ENCODE assay signal across 8 cellular contexts in the genomic region with DNA sequence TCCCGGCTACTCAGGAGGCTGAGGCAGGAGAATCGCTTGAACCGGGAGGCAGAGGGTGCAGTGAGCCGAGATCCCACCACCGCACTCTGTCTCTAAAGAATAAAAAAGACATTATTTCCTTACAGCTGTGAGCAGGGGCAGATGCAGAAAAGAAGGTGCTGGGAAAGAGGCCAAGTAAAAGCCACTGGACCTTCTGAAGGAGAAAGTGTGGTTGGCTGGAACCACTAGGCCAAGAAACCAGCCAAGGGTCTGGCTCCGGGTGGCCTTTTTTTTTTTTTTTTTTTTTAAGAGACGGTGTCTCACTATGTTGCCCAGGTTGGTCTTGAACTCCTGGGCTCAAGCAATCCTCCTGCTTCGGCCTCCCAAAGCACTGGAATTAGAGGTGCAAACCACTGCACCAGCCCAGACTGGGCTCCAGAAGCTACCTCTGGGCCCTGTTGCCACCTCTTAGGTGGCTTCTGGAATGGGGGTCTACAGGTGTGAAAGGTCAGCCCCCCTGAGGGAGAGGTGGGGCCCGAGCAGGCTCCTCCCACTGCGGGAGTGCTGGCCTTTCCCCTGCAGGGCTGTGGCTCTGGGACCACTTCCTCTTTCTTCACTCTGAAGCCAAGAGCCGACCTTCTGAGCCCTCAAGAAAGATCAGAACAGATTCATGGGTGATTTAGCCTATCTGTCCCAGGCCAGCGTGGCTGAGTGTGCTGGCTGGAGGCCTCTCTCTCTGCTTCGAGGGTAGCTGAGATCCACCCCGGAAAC. TPM values are rescaled to one million over a fixed set of nuclear protein-coding genes. Genes with fewer than 3 reads are reported as not detected.
DNase-seq lines count a peak whose midpoint lies in the region; ATAC-seq, FAIRE-seq and TF ChIP-seq lines count a peak whose summit lies in the region.

A gene with protein sequence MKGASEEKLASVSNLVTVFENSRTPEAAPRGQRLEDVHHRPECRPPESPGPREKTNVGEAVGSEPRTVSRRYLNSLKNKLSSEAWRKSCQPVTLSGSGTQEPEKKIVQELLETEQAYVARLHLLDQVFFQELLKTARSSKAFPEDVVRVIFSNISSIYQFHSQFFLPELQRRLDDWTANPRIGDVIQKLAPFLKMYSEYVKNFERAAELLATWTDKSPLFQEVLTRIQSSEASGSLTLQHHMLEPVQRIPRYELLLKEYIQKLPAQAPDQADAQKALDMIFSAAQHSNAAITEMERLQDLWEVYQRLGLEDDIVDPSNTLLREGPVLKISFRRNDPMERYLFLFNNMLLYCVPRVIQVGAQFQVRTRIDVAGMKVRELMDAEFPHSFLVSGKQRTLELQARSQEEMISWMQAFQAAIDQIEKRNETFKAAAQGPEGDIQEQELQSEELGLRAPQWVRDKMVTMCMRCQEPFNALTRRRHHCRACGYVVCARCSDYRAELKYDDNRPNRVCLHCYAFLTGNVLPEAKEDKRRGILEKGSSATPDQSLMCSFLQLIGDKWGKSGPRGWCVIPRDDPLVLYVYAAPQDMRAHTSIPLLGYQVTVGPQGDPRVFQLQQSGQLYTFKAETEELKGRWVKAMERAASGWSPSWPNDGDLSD (plus strand): TSS at position 595 of the 750 bp plus-strand sequence. CDS start 163 bp downstream, outside the sequence.

- intact Hi-C loops in GM12878 (cut with micrococcal nuclease; ENCODE audit: unreplicated experiment) (no loop called here), prostate gland (cut with DNase I) (no loop called here)

- H3K27me3 ChIP-seq in CD8-positive, alpha-beta memory T cell (ENCODE audit: insufficient read depth, low read length, poor library complexity, severe bottlenecking), result no peaks in the 10 kb centered on the region
- H3K27me3 ChIP-seq in GM12878 (replicated peaks in 1 of 2; ENCODE audit: control insufficient read depth in 2 of 2, insufficient read depth in 2 of 2, low read length in 1 of 2) (no peaks in the 10 kb centered on the region), prostate gland (replicated peaks; ENCODE audit: insufficient read depth) (no peaks in the 10 kb centered on the region)

- no peak within 1 kb of the TSS for H3K27ac ChIP-seq in CD8-positive, alpha-beta memory T cell (ENCODE audit: low read depth, low read length)
- H3K27ac ChIP-seq in GM12878 (ENCODE audit: control insufficient read depth, insufficient read depth) (peak within 1 kb of the TSS; percentile 88), prostate gland (peak within 1 kb of the TSS; percentile 39 to 53)

- peak within 1 kb of the TSS; percentile 64 for H2AFZ ChIP-seq in GM12878 (ENCODE audit: control insufficient read depth, low read depth, low read length)

- POLR2A ChIA-PET in CD8-positive, alpha-beta memory T cell (lab: Charles Lee), result interaction anchor here (0.8 to 1.1 kb wide), 2 partner anchors 19 to 166 kb away, joined by 3 to 4 read pairs; a partner anchor contains a TSS
- POLR2A ChIA-PET in GM12878 (lab: Charles Lee), result interaction anchor here (0.6 to 6.0 kb wide), 7 partner anchors 13 to 700 kb away, joined by 3 to 74 read pairs (median 6); a partner anchor contains a TSS

- H4K20me1 ChIP-seq in GM12878 (ENCODE audit: control insufficient read depth, insufficient read depth), result no peaks in the 10 kb centered on the region

- no peaks in the 10 kb centered on the region for H3K36me3 Mint-ChIP-seq in CD8-positive, alpha-beta memory T cell

- no peak within 1 kb of the TSS for H3K4me3 ChIP-seq in CD8-positive, alpha-beta memory T cell (ENCODE audit: low read length)
- H3K4me3 ChIP-seq in GM12878 (peak within 1 kb of the TSS; percentile 81), prostate gland (peak within 1 kb of the TSS; percentile 6)

- H3K9ac ChIP-seq in GM12878 (ENCODE audit: control insufficient read depth, insufficient read depth, low read length), result peak within 1 kb of the TSS; percentile 91

- H3K9me3 ChIP-seq in CD8-positive, alpha-beta memory T cell (ENCODE audit: low read length), result no peaks in the 10 kb centered on the region
- H3K9me3 ChIP-seq in GM12878 (replicated peaks; ENCODE audit: control insufficient read depth, insufficient read depth, low read length) (no peaks in the 10 kb centered on the region), prostate gland (no peaks in the 10 kb centered on the region)

- TF ChIP-seq RAD21 in GM12878 (IDR thresholded peaks at IDR 0.05; ENCODE audit: insufficient read depth, low read depth, low read length), result no peak

- H3K9me3 Mint-ChIP-seq in CD8-positive, alpha-beta memory T cell, result no peaks in the 10 kb centered on the region

- H3K4me1 Mint-ChIP-seq in CD8-positive, alpha-beta memory T cell, result peaks cover 9 to 29% (median 14%) of the 10 kb centered on the region in 3 donors

- H3K4me2 ChIP-seq in GM12878 (ENCODE audit: control insufficient read depth, insufficient read depth), result peak within 1 kb of the TSS; percentile 95

- SMC1A ChIA-PET in GM12878 (lab: Charles Lee; ENCODE audit: uncharacterized antibody, unreplicated experiment), result interaction anchor here (1.0 to 4.8 kb wide), 8 partner anchors 11 to 239 kb away, joined by 3 to 58 read pairs (median 6); a partner anchor contains a TSS

- ATAC-seq in GM19351 (IDR thresholded peaks at IDR 0.05; ENCODE audit: unreplicated experiment) (peak; percentile 79), HG03378 (IDR thresholded peaks at IDR 0.05; ENCODE audit: unreplicated experiment) (peak; percentile 52), GM12878 (peak; percentile 87), GM19328 (IDR thresholded peaks at IDR 0.05; ENCODE audit: unreplicated experiment) (no peak)

- RAD21 ChIA-PET in GM12878 (lab: Charles Lee; ENCODE audit: unreplicated experiment), result interaction anchor here (0.7 to 5.1 kb wide), 12 partner anchors 12 to 250 kb away, joined by 3 to 78 read pairs (median 8); a partner anchor contains a TSS

- CTCF ChIA-PET in CD8-positive, alpha-beta memory T cell (lab: Charles Lee), result interaction anchor here (1.1 to 3.3 kb wide), 5 partner anchors 13 to 205 kb away, joined by 3 to 21 read pairs (median 6); no protein-coding TSS in a partner anchor
- CTCF ChIA-PET in GM12878 (lab: Yijun Ruan, JAX), result interaction anchor here (1.0 to 7.6 kb wide), 14 partner anchors 14 to 205 kb away, joined by 3 to 109 read pairs (median 6); a partner anchor contains a TSS

- no peaks in the 10 kb centered on the region for H3K27me3 Mint-ChIP-seq in CD8-positive, alpha-beta memory T cell

- H3K27ac Mint-ChIP-seq in CD8-positive, alpha-beta memory T cell, result peak within 1 kb of the TSS in 7 of 8 donors; percentile 58 to 96 (median 79)

- TF ChIP-seq EP300 in GM12878 (IDR thresholded peaks at IDR 0.05; ENCODE audit: borderline replicate concordance in 1 of 2, control insufficient read depth in 1 of 2, low read depth in 2 of 2, low read length in 2 of 2), result peak; percentile 23 to 50; a peak in 1 of 4 replicates

- FAIRE-seq in GM12878 (lab: Jason Lieb, UNC), result peak; percentile 75

- no TSS peak for BruUV-seq in GM12878 (replicated peaks; lab: Mats Ljungman, UMichigan)

- 0% methylated on average over 13 of the region's 14 CpGs for WGBS in GM12878 (ENCODE audit: insufficient coverage, insufficient replicate concordance, low lambda C conversion rate, missing lambda C conversion rate)
- 76% methylated on average over 14 of the region's 14 CpGs for WGBS in prostate gland

- no peak for DNase-seq in CD8-positive, alpha-beta memory T cell
- DNase-seq in GM12878 (ENCODE audit: low read depth, low spot score), result no peak
- DNase-seq in prostate gland (ENCODE audit: low spot score), result no peak
- DNase-seq in activated CD4-positive, alpha-beta T cell treated with anti-CD3 and anti-CD28 coated beads, Interleukin-2, amount 50 U/mL, for 4 hours, result no peak
- no peak for DNase-seq in NCI-H446 treated with DMSO at 0.1 percent for 48 hours (lab: John Stamatoyannopoulos, UW)

- peaks cover 16% of the 10 kb centered on the region for H3K4me1 ChIP-seq in CD8-positive, alpha-beta memory T cell (ENCODE audit: insufficient read depth, low read length)
- H3K4me1 ChIP-seq in GM12878 (ENCODE audit: control insufficient read depth, insufficient read depth, low read length) (peaks cover 38% of the 10 kb centered on the region), prostate gland (replicated peaks) (no peaks in the 10 kb centered on the region)

- H3K79me2 ChIP-seq in GM12878 (ENCODE audit: control insufficient read depth, insufficient read depth, low read length), result peaks cover 40% of the 10 kb centered on the region

- peak within 1 kb of the TSS in 6 of 7 donors; percentile 53 to 80 (median 74) for H3K4me3 Mint-ChIP-seq in CD8-positive, alpha-beta memory T cell

- TF ChIP-seq POLR2A in GM12878 (IDR thresholded peaks at IDR 0.05; ENCODE audit: low read depth, low read length) (peak; percentile 75), prostate gland (IDR thresholded peaks at IDR 0.05) (no peak)

- in situ Hi-C loops in GM12878 (cut with MboI), result no loop called here

- no peak for TF ChIP-seq CTCF in GM12878 (IDR thresholded peaks at IDR 0.05 in 2 of 3, conservative IDR thresholded peaks at IDR 0.05 in 1 of 3; ENCODE audit: control insufficient read depth in 2 of 3, extremely low read depth in 1 of 3, insufficient read depth in 1 of 3, low read depth in 3 of 3, low read length in 3 of 3)
- TF ChIP-seq CTCF in prostate gland (IDR thresholded peaks at IDR 0.05), result no peak

- H3K36me3 ChIP-seq in CD8-positive, alpha-beta memory T cell (ENCODE audit: insufficient read depth, low read length), result no peaks in the 10 kb centered on the region
- H3K36me3 ChIP-seq in GM12878 (ENCODE audit: control insufficient read depth in 2 of 2, insufficient read depth in 2 of 2, low read length in 1 of 2) (peaks cover 0 to 12% of the 10 kb centered on the region in 2 experiments; a peak in 2 of 4 replicates), prostate gland (no peaks in the 10 kb centered on the region)

RNA-seq across cellular contexts. Expression of the gene that starts here (rescaled TPM):
- 1 to 10 TPM; 1.2 to 1.3 TPM for total RNA-seq in CD8-positive, alpha-beta memory T cell
- polyA plus RNA-seq in CD8-positive, alpha-beta memory T cell, result 0.53 TPM
- total RNA-seq in GM12878 (2013; cell fraction: nucleolus; rRNA removed), result 239 and 253 TPM in 2 replicates
- total RNA-seq in GM12878 (2014; rRNA removed) (52.9 and 55.5 TPM in 2 replicates), GM12878 (2014; rRNA removed; fragmentation: Illumina TruSeq; extraction: Trizol) (35.4 and 36.0 TPM in 2 replicates), GM12878 (2021) (63.6 and 70.4 TPM in 2 replicates), prostate gland (10 to 100 TPM in 1 of 2 donors, 1 to 10 TPM in 1; 3.4 to 17.9 TPM)
- polyA plus RNA-seq in GM12878 (2011; ENCODE audit: low read depth), result 5.6 TPM
- polyA plus RNA-seq in GM12878 (2011; rRNA removed) (21.7 and 36.4 TPM in 2 replicates), GM12878 (2014; fragmentation: Illumina TruSeq; extraction: Trizol) (21.8 and 30.3 TPM in 2 replicates), GM12878 (2014; fragmentation: Nextera tagmentation; extraction: Ambion mirVana) (10 to 100 TPM in 1 of 2 experiments, 1 to 10 TPM in 1; 5.2 to 11.3 TPM), GM12878 (2014; rRNA removed) (83.2 and 88.1 TPM in 2 replicates), GM12878 (2016; fragmentation: Nextera tagmentation; extraction: Ambion mirVana) (10 to 100 TPM; 23.1 to 25.3 TPM)
- 43.5 and 65.5 TPM in 2 replicates for polyA plus RNA-seq in GM12878 (2011; cell fraction: cytosol; rRNA removed)
- 214 and 250 TPM in 2 replicates for polyA plus RNA-seq in GM12878 (2011; cell fraction: nucleus; rRNA removed)
- 12.4 and 20.6 TPM in 2 replicates for polyA plus RNA-seq in GM12878 (2012)
- polyA minus RNA-seq in GM12878 (2011; rRNA and poly(A)+ RNA removed), result 59.2 and 96.7 TPM in 2 replicates
- 22.3 and 22.6 TPM in 2 replicates for polyA minus RNA-seq in GM12878 (2011; cell fraction: cytosol; rRNA and poly(A)+ RNA removed)
- polyA minus RNA-seq in GM12878 (2011; cell fraction: nucleus; rRNA and poly(A)+ RNA removed), result 63.6 and 102 TPM in 2 replicates
